ENCODE assay signal across 1 cellular context in the genomic region with DNA sequence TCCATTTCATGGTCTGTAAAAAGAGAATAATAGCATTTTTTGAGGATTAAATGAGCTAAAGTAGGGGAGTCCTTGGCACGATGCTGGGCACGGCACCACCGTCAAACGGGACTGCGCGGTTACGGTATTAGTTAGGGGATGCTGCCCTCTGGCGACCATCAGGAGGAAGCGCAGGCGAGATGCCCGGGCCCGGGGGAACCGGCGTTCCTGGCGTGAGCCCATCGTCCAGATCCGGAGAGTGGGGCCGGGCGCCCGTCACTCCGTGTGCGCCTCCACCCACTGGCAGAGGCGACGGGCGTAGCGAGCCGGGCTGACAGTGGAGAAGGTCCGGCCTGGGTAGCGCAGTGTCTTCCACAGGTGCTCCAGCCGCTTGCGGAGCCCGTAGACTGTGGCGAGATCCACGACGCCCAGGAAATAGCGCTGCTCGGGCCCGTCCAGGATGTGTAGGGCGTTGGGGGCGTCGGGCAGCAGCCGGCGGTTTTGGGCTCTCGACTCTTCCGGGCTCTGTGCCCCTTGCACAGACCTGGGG.
TF ChIP-seq lines count a peak whose summit lies in the region.

No MANE protein-coding gene starts in this region.

TF ChIP-seq in A549, 52 proteins besides CTCF, POLR2A, EP300 and RAD21 (continued from another document):
- TF ChIP-seq EHMT2 (IDR thresholded peaks at IDR 0.05; ENCODE audit: low read depth) (no peak), MAFK (IDR thresholded peaks at IDR 0.05; ENCODE audit: partially characterized antibody) (no peak)
